23 cellular contexts compared by ENCODE assay signal in the genomic region with DNA sequence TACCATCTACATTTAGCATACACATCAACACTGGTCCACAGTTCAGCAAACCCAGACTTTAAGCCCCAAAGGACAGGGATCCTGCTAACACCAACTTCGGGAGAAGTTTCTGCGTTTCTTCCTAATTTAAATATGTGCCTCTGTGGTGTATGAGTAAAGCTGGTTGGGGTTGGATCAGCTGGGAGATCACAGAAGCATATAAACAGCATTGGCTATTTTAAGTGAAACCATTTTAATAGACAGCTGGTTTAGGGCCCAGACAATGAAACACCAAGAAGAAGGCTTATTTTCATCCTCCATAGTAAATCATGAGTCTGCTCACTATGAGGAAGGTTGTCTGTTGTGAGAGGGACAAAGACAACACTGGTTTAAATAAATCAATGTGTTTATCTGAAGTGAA.
"Had no signal": no experiment of that assay in that cellular context is flagged by ENCODE, and none has a peak within 500 bp of the region (broad histone marks: within the 10 kb centered on the region; RNA-seq: fewer than 3 reads in every experiment).

No MANE protein-coding gene starts in this region.

- H3K4me1 Mint-ChIP-seq: activated naive CD4-positive, alpha-beta T cell treated with anti-CD3 and anti-CD28 coated beads, Interleukin-2, amount 50 U/mL, for 24 hours had no signal

- H3K27me3 Mint-ChIP-seq: naive B cell had no signal

- H3K4me2 ChIP-seq: neural progenitor cell had no signal

- H3K4me3 Mint-ChIP-seq: activated naive CD4-positive, alpha-beta T cell treated with anti-CD3 and anti-CD28 coated beads, Interleukin-2, amount 50 U/mL, for 24 hours; naive B cell; neural progenitor cell had no signal

- DNase-seq: activated CD4-positive, alpha-beta T cell treated with anti-CD3 and anti-CD28 coated beads for 1 hour; activated CD8-positive, alpha-beta memory T cell treated with anti-CD3 and anti-CD28 coated beads for 24 hours; activated CD8-positive, alpha-beta memory T cell treated with anti-CD3 and anti-CD28 coated beads, Interleukin-2, amount 50 U/mL, for 48 hours; activated effector memory CD4-positive, alpha-beta T cell treated with Interleukin-2 at 50 U/mL for 16 hours; activated T-cell treated with anti-CD3 and anti-CD28 coated beads, Interleukin-2, amount 50 U/mL, for 48 hours; adrenal gland; dermis blood vessel endothelial cell; effector memory CD4-positive, alpha-beta T cell; esophagus squamous epithelium; foreskin fibroblast; hippocampal formation; islet precursor cell; naive B cell; SW 1271; T-helper 2 cell; thyroid gland had no signal

- H3K36me3 Mint-ChIP-seq: activated naive CD4-positive, alpha-beta T cell treated with anti-CD3 and anti-CD28 coated beads, Interleukin-2, amount 50 U/mL, for 24 hours had no signal

- H3K9ac ChIP-seq: neural progenitor cell had no signal

- H3K27me3 ChIP-seq: adrenal gland, right atrium auricular region, thyroid gland, vagina had no signal

- H3K4me3 ChIP-seq: adrenal gland, esophagus squamous epithelium, lung, neural progenitor cell, prostate gland, right atrium auricular region, skin epidermis, thyroid gland, vagina had no signal

- H3K36me3 ChIP-seq: adrenal gland, esophagus squamous epithelium, neural progenitor cell, prostate gland, thyroid gland had no signal

- H3K27ac Mint-ChIP-seq: activated naive CD4-positive, alpha-beta T cell treated with anti-CD3 and anti-CD28 coated beads, Interleukin-2, amount 50 U/mL, for 24 hours; neural progenitor cell had no signal

- H3K9me3 Mint-ChIP-seq: activated naive CD4-positive, alpha-beta T cell treated with anti-CD3 and anti-CD28 coated beads, Interleukin-2, amount 50 U/mL, for 24 hours; naive B cell; neural progenitor cell had no signal

- H3K27ac ChIP-seq: adrenal gland, esophagus squamous epithelium, neural progenitor cell, prostate gland, right atrium auricular region, thyroid gland, vagina had no signal

- H3K4me1 ChIP-seq: prostate gland, thyroid gland had no signal

- H2AFZ ChIP-seq: neural progenitor cell had no signal

- H3K9me3 ChIP-seq: adrenal gland, esophagus squamous epithelium, prostate gland, right atrium auricular region, thyroid gland, vagina had no signal
